21 cellular contexts compared by ENCODE assay signal in the genomic region with DNA sequence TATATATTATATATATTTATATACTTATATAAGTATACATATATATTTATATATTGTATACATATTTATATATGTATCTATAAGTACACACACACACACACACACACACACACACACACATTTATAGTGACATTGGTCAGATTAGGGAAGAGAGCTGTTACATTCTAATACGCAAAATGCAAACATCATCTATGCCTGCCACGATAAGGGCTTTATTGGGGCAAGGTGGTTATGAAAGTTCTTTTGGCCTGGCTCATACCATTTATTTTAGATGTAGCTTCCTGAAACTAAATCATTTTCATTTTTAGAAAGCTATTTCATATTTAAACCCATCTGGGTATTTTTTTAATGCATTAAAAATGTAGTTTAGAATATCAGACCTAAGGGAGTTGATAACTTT.
A peak's percentile ranks its signal among the peaks of the same experiment; 100 is the strongest.
DNase-seq lines count a peak whose midpoint lies in the region; ATAC-seq, FAIRE-seq and TF ChIP-seq lines count a peak whose summit lies in the region.
"Had no signal": no experiment of that assay in that cellular context is flagged by ENCODE, and none has a peak within 500 bp of the region (broad histone marks: within the 10 kb centered on the region; RNA-seq: fewer than 3 reads in every experiment).

No MANE protein-coding gene starts in this region.

- TF ChIP-seq EP300 in transverse colon (IDR thresholded peaks at IDR 0.05; ENCODE audit: low read depth) = no peak

- no peak overlapping the region for H2AFZ ChIP-seq in Karpas-422 (ENCODE audit: low read length)
- H2AFZ ChIP-seq: GM23248 had no signal

- TF ChIP-seq POLR2A in gastrocnemius medialis (IDR thresholded peaks at IDR 0.05) (no peak), transverse colon (IDR thresholded peaks at IDR 0.05) (no peak)

- H3K27me3 ChIP-seq in gastrocnemius medialis (no peaks in the 10 kb centered on the region), transverse colon (no peaks in the 10 kb centered on the region), Karpas-422 (ENCODE audit: low read length) (no peaks in the 10 kb centered on the region)

- FAIRE-seq in colon (lab: Jason Lieb, UNC) = peak; percentile 79
- FAIRE-seq: A549, GM12878, GM19239, H1 had no signal

- H4K20me1 ChIP-seq in Karpas-422 (ENCODE audit: insufficient read depth, low read depth, low read length) = no peaks in the 10 kb centered on the region

- H3K9me2 ChIP-seq in Karpas-422 (replicated peaks; ENCODE audit: insufficient read depth, low read length) = no peaks in the 10 kb centered on the region

- peak; percentile 63 for ATAC-seq in mucosa of descending colon
- no peak for ATAC-seq in gastrocnemius medialis
- ATAC-seq in HG03378 (IDR thresholded peaks at IDR 0.05; ENCODE audit: unreplicated experiment) = no peak
- ATAC-seq: A549, GM12878 had no signal

- H3K36me3 ChIP-seq in mucosa of descending colon (ENCODE audit: low read depth) = no peaks in the 10 kb centered on the region
- no peaks in the 10 kb centered on the region for H3K36me3 ChIP-seq in gastrocnemius medialis
- no peaks in the 10 kb centered on the region for H3K36me3 ChIP-seq in transverse colon
- H3K36me3 ChIP-seq in Karpas-422 (ENCODE audit: insufficient read depth, low read length) = no peaks in the 10 kb centered on the region

- no peak overlapping the region for H3K4me2 ChIP-seq in Karpas-422 (ENCODE audit: low read depth, low read length, poor library complexity, severe bottlenecking)
- H3K4me2 ChIP-seq: A549 had no signal

- 34 to 45% methylated on average over 2 of the region's 2 CpGs for WGBS in transverse colon (ENCODE audit: low coverage in 1 of 2), 2 donors

- peaks cover 89% of the 10 kb centered on the region for H3K79me2 ChIP-seq in Karpas-422 (ENCODE audit: low read length)

- no peak for TF ChIP-seq CTCF in mucosa of descending colon (IDR thresholded peaks at IDR 0.05)
- TF ChIP-seq CTCF in gastrocnemius medialis (IDR thresholded peaks at IDR 0.05 in 4 of 5, conservative IDR thresholded peaks at IDR 0.05 in 1 of 5) = no peak
- TF ChIP-seq CTCF in transverse colon (IDR thresholded peaks at IDR 0.05) = no peak

- DNase-seq in mucosa of descending colon (no peak), gastrocnemius medialis (no peak), transverse colon (no peak), Karpas-422 (no peak), COLO668 (lab: John Stamatoyannopoulos, UW; ENCODE audit: unreplicated experiment) (no peak)
- DNase-seq: 8988T; C1 segment of cervical spinal cord; Caco-2; CD4-positive, alpha-beta memory T cell; DMS79; EL; GDM1; GM23248; H7; HCEC 1CT had no signal

- in situ Hi-C loops in gastrocnemius medialis (cut with MboI; ENCODE audit: low sequenced_read_pairs in 4 of 4) (no loop called here), transverse colon (cut with MboI; ENCODE audit: low pct_ligation_motif_present in 1 of 4, low pct_unique_long_range_greater_than_20kb in 1 of 4, low sequenced_read_pairs in 3 of 4) (no loop called here)

- peak overlapping the region; percentile 49 to 67 (median 61) for H3K27ac ChIP-seq in gastrocnemius medialis
- peak overlapping the region; percentile 42 to 75 (median 58) for H3K27ac ChIP-seq in transverse colon
- H3K27ac ChIP-seq in Karpas-422 (ENCODE audit: low read length) = no peak overlapping the region
- H3K27ac ChIP-seq: GM23248 had no signal

- no peaks in the 10 kb centered on the region for H3K9me3 ChIP-seq in mucosa of descending colon
- no peaks in the 10 kb centered on the region for H3K9me3 ChIP-seq in gastrocnemius medialis
- no peaks in the 10 kb centered on the region for H3K9me3 ChIP-seq in transverse colon
- H3K9me3 ChIP-seq in Karpas-422 (ENCODE audit: low read length) = no peaks in the 10 kb centered on the region
- H3K9me3 ChIP-seq: A549, Caco-2 had no signal

- intact Hi-C loops in mucosa of descending colon (cut with DNase I, micrococcal nuclease) (no loop called here), gastrocnemius medialis (cut with DNase I; ENCODE audit: low total_unique reads) (loop anchor here (10.0 kb wide), 2 partner anchors 299 to 381 kb away; a partner anchor contains a TSS), transverse colon (cut with DNase I; ENCODE audit: low total_unique reads) (no loop called here)

- no peak overlapping the region for H3K4me3 ChIP-seq in mucosa of descending colon
- no peak overlapping the region for H3K4me3 ChIP-seq in gastrocnemius medialis
- H3K4me3 ChIP-seq in transverse colon = no peak overlapping the region
- H3K4me3 ChIP-seq in Karpas-422 (ENCODE audit: low read length) = no peak overlapping the region
- H3K4me3 ChIP-seq: A549, GM12878, GM23248 had no signal

- peaks cover 15% of the 10 kb centered on the region for H3K4me1 ChIP-seq in mucosa of descending colon (ENCODE audit: low read depth)
- H3K4me1 ChIP-seq in gastrocnemius medialis = peaks cover 14 to 33% of the 10 kb centered on the region in 2 donors
- peaks cover 6 to 41% (median 20%) of the 10 kb centered on the region in 4 donors for H3K4me1 ChIP-seq in transverse colon
- H3K4me1 ChIP-seq in Karpas-422 (ENCODE audit: low read length) = no peaks in the 10 kb centered on the region

- H3K9ac ChIP-seq in Karpas-422 (ENCODE audit: low read length) = no peak overlapping the region
- H3K9ac ChIP-seq: GM23248 had no signal
